17 cellular contexts compared by ENCODE assay signal in genomic region chr7:22474645-22475044, GRCh38. TPM values are rescaled to one million over a fixed set of nuclear protein-coding genes. Genes with fewer than 3 reads are reported as not detected.
DNase-seq lines count a peak whose midpoint lies in the region; ATAC-seq and TF ChIP-seq lines count a peak whose summit lies in the region.
"Had no signal": no experiment of that assay in that cellular context is flagged by ENCODE, and none has a peak within 500 bp of the region (broad histone marks: within the 10 kb centered on the region; RNA-seq: fewer than 3 reads in every experiment).

No MANE protein-coding gene starts in this region.

- no peak overlapping the region for H3K9ac ChIP-seq in SK-N-SH
- no peak overlapping the region for H3K9ac ChIP-seq in GM23248
- H3K9ac ChIP-seq: BLaER1 had no signal

- no peak overlapping the region for H3K27ac Mint-ChIP-seq in activated naive CD4-positive, alpha-beta T cell treated with anti-CD3 and anti-CD28 coated beads, Interleukin-2, amount 50 U/mL, for 72 hours
- H3K27ac Mint-ChIP-seq: B cell; CD4-positive, CD25-positive, alpha-beta regulatory T cell; CD8-positive, alpha-beta T cell; GM23338 had no signal

- DNase-seq in SK-N-SH (no peak), GM23248 (peak; percentile 17), PC-9 (no peak)
- DNase-seq in activated naive CD4-positive, alpha-beta T cell treated with anti-CD3 and anti-CD28 coated beads, Interleukin-2, amount 50 U/mL, for 72 hours (ENCODE audit: low spot score in 2 of 2) = no peak
- DNase-seq: Caco-2; CD4-positive, CD25-positive, alpha-beta regulatory T cell; CD8-positive, alpha-beta T cell; DMS153; DND-41 had no signal

- peaks cover 0 to 34% of the 10 kb centered on the region in 2 experiments for H3K36me3 ChIP-seq in SK-N-SH (replicated peaks in 1 of 2; ENCODE audit: control insufficient read depth in 1 of 2, insufficient read depth in 2 of 2, low read length in 1 of 2)
- no peaks in the 10 kb centered on the region for H3K36me3 ChIP-seq in GM23248 (ENCODE audit: low read depth)
- H3K36me3 ChIP-seq in PC-9 (ENCODE audit: low read depth) = no peaks in the 10 kb centered on the region
- H3K36me3 ChIP-seq: BLaER1, HAP-1 had no signal

- H3K36me3 Mint-ChIP-seq in activated naive CD4-positive, alpha-beta T cell treated with anti-CD3 and anti-CD28 coated beads, Interleukin-2, amount 50 U/mL, for 72 hours = no peaks in the 10 kb centered on the region
- H3K36me3 Mint-ChIP-seq: CD4-positive, CD25-positive, alpha-beta regulatory T cell; CD8-positive, alpha-beta T cell had no signal

- TF ChIP-seq CTCF in SK-N-SH (IDR thresholded peaks at IDR 0.05) = no peak
- TF ChIP-seq CTCF in PC-9 (conservative IDR thresholded peaks at IDR 0.05) = no peak

- no peak overlapping the region for H3K4me2 ChIP-seq in SK-N-SH
- no peak overlapping the region for H3K4me2 ChIP-seq in GM23248 (ENCODE audit: unreplicated experiment)
- H3K4me2 ChIP-seq in PC-9 = no peak overlapping the region
- H3K4me2 ChIP-seq: BLaER1, GM23338 had no signal

- H3K9me3 Mint-ChIP-seq in activated naive CD4-positive, alpha-beta T cell treated with anti-CD3 and anti-CD28 coated beads, Interleukin-2, amount 50 U/mL, for 72 hours = no peaks in the 10 kb centered on the region
- H3K9me3 Mint-ChIP-seq: CD4-positive, CD25-positive, alpha-beta regulatory T cell; CD8-positive, alpha-beta T cell; GM23338 had no signal

- H3F3A ChIP-seq in SK-N-SH (replicated peaks; ENCODE audit: insufficient read depth) = no peaks in the 10 kb centered on the region
- no peaks in the 10 kb centered on the region for H3F3A ChIP-seq in GM23248 (ENCODE audit: insufficient read depth)
- no peaks in the 10 kb centered on the region for H3F3A ChIP-seq in PC-9 (ENCODE audit: insufficient read depth, low read depth)

- intact Hi-C loops in PC-9 (cut with micrococcal nuclease; ENCODE audit: unreplicated experiment) = no loop called here

- TF ChIP-seq EP300 in SK-N-SH (IDR thresholded peaks at IDR 0.05; ENCODE audit: borderline replicate concordance in 1 of 2, low read depth in 1 of 2, low read length in 1 of 2) = no peak

- no peaks in the 10 kb centered on the region for H3K27me3 ChIP-seq in SK-N-SH (ENCODE audit: insufficient read depth)
- H3K27me3 ChIP-seq in GM23248 (replicated peaks; ENCODE audit: insufficient read depth) = no peaks in the 10 kb centered on the region
- H3K27me3 ChIP-seq in PC-9 (ENCODE audit: insufficient read depth, low read depth) = no peaks in the 10 kb centered on the region
- H3K27me3 ChIP-seq: BLaER1 had no signal

- no peaks in the 10 kb centered on the region for H4K20me1 ChIP-seq in SK-N-SH (ENCODE audit: insufficient read depth)
- H4K20me1 ChIP-seq in GM23248 (ENCODE audit: insufficient read depth) = no peaks in the 10 kb centered on the region
- no peaks in the 10 kb centered on the region for H4K20me1 ChIP-seq in PC-9 (ENCODE audit: insufficient read depth)
- H4K20me1 ChIP-seq: BLaER1 had no signal

- WGBS in SK-N-SH (ENCODE audit: low lambda C conversion rate) = 48% methylated on average over 2 of the region's 2 CpGs
- 51 to 69% methylated on average over 2 of the region's 2 CpGs for WGBS in GM23248 (ENCODE audit: low coverage in 1 of 2, low lambda C conversion rate in 2 of 2, missing lambda C conversion rate in 2 of 2), 2 experiments

- H3K9me2 ChIP-seq in SK-N-SH (no peaks in the 10 kb centered on the region), GM23248 (ENCODE audit: insufficient read depth) (no peaks in the 10 kb centered on the region), PC-9 (ENCODE audit: insufficient read depth) (no peaks in the 10 kb centered on the region)

- H3K4me1 ChIP-seq in SK-N-SH (ENCODE audit: control insufficient read depth in 1 of 2, insufficient read depth in 2 of 2, low read depth in 1 of 2, low read length in 1 of 2) (no peaks in the 10 kb centered on the region), GM23248 (ENCODE audit: insufficient read depth) (no peaks in the 10 kb centered on the region), PC-9 (replicated peaks; ENCODE audit: insufficient read depth) (no peaks in the 10 kb centered on the region)
- H3K4me1 ChIP-seq: Caco-2, HAP-1 had no signal

- no peak overlapping the region for H3K27ac ChIP-seq in SK-N-SH (ENCODE audit: low read depth in 2 of 2, low read length in 1 of 2)
- H3K27ac ChIP-seq in GM23248 = no peak overlapping the region
- no peak overlapping the region for H3K27ac ChIP-seq in PC-9
- H3K27ac ChIP-seq: 22Rv1, BLaER1, C4-2B had no signal

- no peak for ATAC-seq in SK-N-SH treated with all-trans-retinoic acid at 6 μM for 48 hours
- ATAC-seq in GM19351 (IDR thresholded peaks at IDR 0.05; ENCODE audit: unreplicated experiment) = no peak
- no peak for ATAC-seq in activated naive CD4-positive, alpha-beta T cell treated with anti-CD3 and anti-CD28 coated beads, Interleukin-2, amount 50 U/mL, for 72 hours
- ATAC-seq: CD8-positive, alpha-beta T cell; GM23338 had no signal

- H2AFZ ChIP-seq in SK-N-SH (ENCODE audit: low read depth) (no peak overlapping the region), GM23248 (no peak overlapping the region), PC-9 (0 out of 2 replicates have a peak overlapping the region, but pooled peaks have one; percentile 3)
- H2AFZ ChIP-seq: GM23338 had no signal

- H3K9me3 ChIP-seq in SK-N-SH = no peaks in the 10 kb centered on the region
- H3K9me3 ChIP-seq in GM23248 (ENCODE audit: low read depth) = no peaks in the 10 kb centered on the region
- H3K9me3 ChIP-seq in PC-9 (ENCODE audit: insufficient read depth, low read depth) = no peaks in the 10 kb centered on the region
- H3K9me3 ChIP-seq: Caco-2, HAP-1 had no signal

- POLR2A ChIA-PET in SK-N-SH (lab: Yijun Ruan, JAX) (no interaction called here), PC-9 (lab: Charles Lee; ENCODE audit: unreplicated experiment) (interaction anchor here (0.7 kb wide), 1 partner anchor 15 kb away, joined by 3 read pairs; no protein-coding TSS in a partner anchor)

- CTCF ChIA-PET in SK-N-SH (lab: Yijun Ruan, JAX) (interaction anchor here (0.7 to 17.0 kb wide), 3 partner anchors 15 to 363 kb away, joined by 3 to 203 read pairs (median 5); partner anchors contain the start of gene STEAP1B), PC-9 (lab: Charles Lee) (no interaction called here)

- TF ChIP-seq RAD21 in SK-N-SH (IDR thresholded peaks at IDR 0.05; ENCODE audit: low read length) = no peak

- in situ Hi-C loops in GM23248 (cut with MboI) = no loop called here

- no TSS peak for BruUV-seq in PC-9 (replicated peaks; lab: Mats Ljungman, UMichigan)

- H3K4me3 ChIP-seq in SK-N-SH (ENCODE audit: low read depth in 2 of 2, low read length in 1 of 2) (no peak overlapping the region), GM23248 (no peak overlapping the region), PC-9 (no peak overlapping the region)
- H3K4me3 ChIP-seq: BLaER1, GM23338, HAP-1 had no signal

- H3K79me2 ChIP-seq in SK-N-SH (ENCODE audit: insufficient read depth) = no peaks in the 10 kb centered on the region
- H3K79me2 ChIP-seq in GM23248 (ENCODE audit: insufficient read depth) = no peaks in the 10 kb centered on the region
- H3K79me2 ChIP-seq in PC-9 (ENCODE audit: low read depth) = no peaks in the 10 kb centered on the region

TF ChIP-seq in SK-N-SH, 30 proteins besides CTCF, POLR2A, EP300 and RAD21 (continues in another document):
- TF ChIP-seq FOSL2 (IDR thresholded peaks at IDR 0.05; ENCODE audit: borderline replicate concordance, low read depth) (no peak), FOXJ3 (CRISPR knock-in tag; IDR thresholded peaks at IDR 0.05) (no peak)

TF ChIP-seq in SK-N-SH treated with all-trans-retinoic acid at 6 μM for 48 hours, 23 proteins besides CTCF, POLR2A, EP300 and RAD21 (continues in another document):
- TF ChIP-seq ZNF70 (CRISPR knock-in tag; IDR thresholded peaks at IDR 0.05) (no peak), CSDC2 (CRISPR knock-in tag; IDR thresholded peaks at IDR 0.05) (no peak), GLIS3 (CRISPR knock-in tag; IDR thresholded peaks at IDR 0.05) (no peak), SNAI2 (CRISPR knock-in tag; IDR thresholded peaks at IDR 0.05) (no peak), BACH2 (CRISPR knock-in tag; IDR thresholded peaks at IDR 0.05; ENCODE audit: borderline replicate concordance) (no peak), ZFP30 (CRISPR knock-in tag; IDR thresholded peaks at IDR 0.05) (no peak), TCF4 (CRISPR knock-in tag; IDR thresholded peaks at IDR 0.05; ENCODE audit: borderline replicate concordance) (no peak), ZNF8 (CRISPR knock-in tag; IDR thresholded peaks at IDR 0.05) (no peak), RARB (CRISPR knock-in tag; IDR thresholded peaks at IDR 0.05) (no peak), ARNTL (CRISPR knock-in tag; IDR thresholded peaks at IDR 0.05; ENCODE audit: borderline replicate concordance, low read depth) (no peak)
- TF ChIP-seq, protein P1, sequence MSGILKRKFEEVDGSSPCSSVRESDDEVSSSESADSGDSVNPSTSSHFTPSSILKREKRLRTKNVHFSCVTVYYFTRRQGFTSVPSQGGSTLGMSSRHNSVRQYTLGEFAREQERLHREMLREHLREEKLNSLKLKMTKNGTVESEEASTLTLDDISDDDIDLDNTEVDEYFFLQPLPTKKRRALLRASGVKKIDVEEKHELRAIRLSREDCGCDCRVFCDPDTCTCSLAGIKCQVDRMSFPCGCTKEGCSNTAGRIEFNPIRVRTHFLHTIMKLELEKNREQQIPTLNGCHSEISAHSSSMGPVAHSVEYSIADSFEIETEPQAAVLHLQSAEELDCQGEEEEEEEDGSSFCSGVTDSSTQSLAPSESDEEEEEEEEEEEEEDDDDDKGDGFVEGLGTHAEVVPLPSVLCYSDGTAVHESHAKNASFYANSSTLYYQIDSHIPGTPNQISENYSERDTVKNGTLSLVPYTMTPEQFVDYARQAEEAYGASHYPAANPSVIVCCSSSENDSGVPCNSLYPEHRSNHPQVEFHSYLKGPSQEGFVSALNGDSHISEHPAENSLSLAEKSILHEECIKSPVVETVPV (CRISPR knock-in tag; IDR thresholded peaks at IDR 0.05) = no peak

RNA-seq across cellular contexts. Expression of gene STEAP1B, which starts 25.3 kb away (rescaled TPM):
- 14.7 and 16.6 TPM in 2 replicates for polyA plus RNA-seq in SK-N-SH (2012; rRNA removed)
- polyA plus RNA-seq in SK-N-SH (2012; cell fraction: cytosol; rRNA removed) = 20.5 and 21.4 TPM in 2 replicates
- polyA plus RNA-seq in SK-N-SH (2012; cell fraction: nucleus; rRNA removed) = 5.5 and 9.3 TPM in 2 replicates
- 31.6 and 45.1 TPM in 2 replicates for total RNA-seq in GM23248 (2014; rRNA removed; shearing (Covaris generic))
- polyA plus RNA-seq in GM23248 (2016; fragmentation: Nextera tagmentation; extraction: Ambion mirVana) = 24.9 and 27.7 TPM in 2 replicates
- 0.35 TPM in 2 replicates for total RNA-seq in PC-9 (2021)
- not detected for total RNA-seq in activated naive CD4-positive, alpha-beta T cell treated with anti-CD3 and anti-CD28 coated beads, Interleukin-2, amount 50 U/mL, for 72 hours
- total RNA-seq: CD4-positive, CD25-positive, alpha-beta regulatory T cell; CD8-positive, alpha-beta T cell had no signal
- polyA plus RNA-seq: CD4-positive, CD25-positive, alpha-beta regulatory T cell had no signal

Comparison
In these comparisons a context has a peak if more than half of its experiments do, and no peak if none do; other contexts are left out.
1. RNA of gene STEAP1B, which starts 25.3 kb away (total RNA-seq): 31.6 to 45.1 TPM in GM23248; 0.35 TPM in PC-9 and not detected in activated naive CD4-positive, alpha-beta T cell treated with anti-CD3 and anti-CD28 coated beads, Interleukin-2, amount 50 U/mL, for 72 hours; every median in the first group is over 10 times any median in the second.